In genomic region chr6:14720411-14721102, GRCh38 we compare ENCODE assay signal across 1 cellular context.
TF ChIP-seq lines count a peak whose summit lies in the region.

No MANE protein-coding gene starts in this region.

TF ChIP-seq in IMR-90, 13 proteins besides CTCF, POLR2A, EP300 and RAD21 (continued from another document):
- no peak for TF ChIP-seq USF2 (IDR thresholded peaks at IDR 0.05; ENCODE audit: low read depth, low read length)
- no peak for TF ChIP-seq FOS (IDR thresholded peaks at IDR 0.05; ENCODE audit: low read depth, low read length)
- no peak for TF ChIP-seq NFE2L2 (IDR thresholded peaks at IDR 0.05; ENCODE audit: low read depth, low read length)
- TF ChIP-seq BHLHE40 (IDR thresholded peaks at IDR 0.05; ENCODE audit: low read depth, low read length) = no peak
- TF ChIP-seq ELK1 (IDR thresholded peaks at IDR 0.05; ENCODE audit: borderline replicate concordance, low read depth, low read length) = no peak
- no peak for TF ChIP-seq MXI1 (IDR thresholded peaks at IDR 0.05; ENCODE audit: borderline replicate concordance, low read depth, low read length)
- no peak for TF ChIP-seq CEBPB (IDR thresholded peaks at IDR 0.05; ENCODE audit: low read depth, low read length)
- no peak for TF ChIP-seq MAFK (IDR thresholded peaks at IDR 0.05; ENCODE audit: low read depth, low read length)
